Comparison of ENCODE assay signal across 8 cellular contexts in genomic region chr11:8683115-8683807, GRCh38. TPM values are rescaled to one million over a fixed set of nuclear protein-coding genes. Genes with fewer than 3 reads are reported as not detected.
A peak's percentile ranks its signal among the peaks of the same experiment; 100 is the strongest.
DNase-seq lines count a peak whose midpoint lies in the region; ATAC-seq, FAIRE-seq and TF ChIP-seq lines count a peak whose summit lies in the region.

No MANE protein-coding gene starts in this region.

- peaks cover 40% of the 10 kb centered on the region for H3K4me1 ChIP-seq in keratinocyte (ENCODE audit: control insufficient read depth, extremely low read depth, insufficient read depth, low read length)

- H3K36me3 ChIP-seq in keratinocyte (ENCODE audit: control insufficient read depth in 2 of 2, extremely low read depth in 1 of 2, insufficient read depth in 2 of 2, low read length in 2 of 2), result peaks cover 28 to 36% of the 10 kb centered on the region in 2 experiments

- H3K27ac Mint-ChIP-seq in CD4-positive, alpha-beta T cell, result peak overlapping the region; percentile 99
- peak overlapping the region; percentile 99 for H3K27ac Mint-ChIP-seq in stimulated activated naive B cell treated with anti-CD40 and anti-IgM and Interleukin-4, amounts not matched to agents 10 μg/mL and 1 μg/mL and 100 μg/mL, for 72 hours

- H3K4me2 ChIP-seq in keratinocyte (ENCODE audit: control insufficient read depth, extremely low read depth, insufficient read depth, low read depth, low read length), result peak overlapping the region; percentile 95

- H3K9me3 Mint-ChIP-seq in CD4-positive, alpha-beta T cell, result no peaks in the 10 kb centered on the region
- H3K9me3 Mint-ChIP-seq in stimulated activated naive B cell treated with anti-CD40 and anti-IgM and Interleukin-4, amounts not matched to agents 10 μg/mL and 1 μg/mL and 100 μg/mL, for 72 hours, result peaks cover 3 to 4% of the 10 kb centered on the region in 2 donors

- peaks cover 87% of the 10 kb centered on the region for H3K36me3 Mint-ChIP-seq in CD4-positive, alpha-beta T cell (ENCODE audit: low read depth)
- H3K36me3 Mint-ChIP-seq in stimulated activated naive B cell treated with anti-CD40 and anti-IgM and Interleukin-4, amounts not matched to agents 10 μg/mL and 1 μg/mL and 100 μg/mL, for 72 hours, result peaks cover 64 to 74% of the 10 kb centered on the region in 2 donors

- no peaks in the 10 kb centered on the region for H3K9me3 ChIP-seq in CD4-positive, alpha-beta T cell (ENCODE audit: control insufficient read depth, low read length)
- no peaks in the 10 kb centered on the region for H3K9me3 ChIP-seq in keratinocyte (ENCODE audit: control insufficient read depth, low read depth, low read length)

- H3K4me3 ChIP-seq in HL-60 (replicated peaks; ENCODE audit: insufficient read depth, low read length) (peak overlapping the region; percentile 66), keratinocyte (ENCODE audit: control insufficient read depth in 2 of 3, extremely low read depth in 1 of 3, insufficient read depth in 2 of 3, low read depth in 1 of 3, low read length in 3 of 3) (peak overlapping the region; percentile 73 to 98 (median 76))

- no peaks in the 10 kb centered on the region for H3K27me3 ChIP-seq in CD4-positive, alpha-beta T cell (ENCODE audit: control insufficient read depth, insufficient read depth, low read length)
- H3K27me3 ChIP-seq in HL-60 (ENCODE audit: insufficient read depth, poor library complexity, severe bottlenecking) (no peaks in the 10 kb centered on the region), keratinocyte (ENCODE audit: control insufficient read depth, extremely low read depth, insufficient read depth, low read length) (no peaks in the 10 kb centered on the region)

- no peak for FAIRE-seq in keratinocyte (lab: Jason Lieb, UNC)

- DNase-seq in CD4-positive, alpha-beta T cell, result peak in 2 of 10 experiments; percentile 5 to 13
- DNase-seq in HL-60 (ENCODE audit: low read depth in 1 of 2, low spot score in 1 of 2), result peak in 1 of 2 experiments; percentile 31
- no peak for DNase-seq in keratinocyte (ENCODE audit: low read depth, low spot score)
- DNase-seq in stimulated activated naive B cell treated with anti-CD40 and anti-IgM and Interleukin-4, amounts not matched to agents 10 μg/mL and 1 μg/mL and 100 μg/mL, for 72 hours, result no peak
- DNase-seq in DMS79 (lab: John Stamatoyannopoulos, UW), result no peak
- DNase-seq in GM10266 (ENCODE audit: extremely low spot score), result no peak

- peak overlapping the region; percentile 98 for H3K9ac ChIP-seq in keratinocyte (ENCODE audit: control insufficient read depth, extremely low read depth, insufficient read depth, low read length)

- POLR2A ChIA-PET in CD4-positive, alpha-beta T cell (lab: Charles Lee), result interaction anchor here (1.0 to 2.2 kb wide), 9 partner anchors 8 to 777 kb away, joined by 3 to 18 read pairs (median 5); partner anchors contain the start of genes EIF3F, TMEM9B and ZNF143

- no peaks in the 10 kb centered on the region for H3K9me1 ChIP-seq in keratinocyte (ENCODE audit: control insufficient read depth, extremely low read depth, insufficient read depth, low read length)

- ATAC-seq in CD4-positive, alpha-beta T cell (ENCODE audit: poor library complexity), result peak; percentile 6
- peak; percentile 12 to 17 for ATAC-seq in stimulated activated naive B cell treated with anti-CD40 and anti-IgM and Interleukin-4, amounts not matched to agents 10 μg/mL and 1 μg/mL and 100 μg/mL, for 72 hours (replicated peaks)
- no peak for ATAC-seq in GM19328 (IDR thresholded peaks at IDR 0.05; ENCODE audit: unreplicated experiment)

- peaks cover 44% of the 10 kb centered on the region for H3K79me2 ChIP-seq in keratinocyte (ENCODE audit: control insufficient read depth, insufficient read depth, low read length)

- TF ChIP-seq CTCF in CD4-positive, alpha-beta T cell (IDR thresholded peaks at IDR 0.05), result no peak
- TF ChIP-seq CTCF in HL-60 (IDR thresholded peaks at IDR 0.05; ENCODE audit: insufficient read depth, low read length) (no peak), keratinocyte (optimal IDR thresholded peaks at IDR 0.05 in 1 of 3, IDR thresholded peaks at IDR 0.05 in 1 of 3, conservative IDR thresholded peaks at IDR 0.05 in 1 of 3; ENCODE audit: extremely low read depth in 1 of 3, insufficient read depth in 2 of 3, low read length in 3 of 3) (no peak), GM10266 (IDR thresholded peaks at IDR 0.05; ENCODE audit: control insufficient read depth, insufficient read depth, low read depth, missing control alignments) (no peak)

- peak overlapping the region; percentile 99 for H3K4me3 Mint-ChIP-seq in CD4-positive, alpha-beta T cell
- peak overlapping the region; percentile 94 for H3K4me3 Mint-ChIP-seq in stimulated activated naive B cell treated with anti-CD40 and anti-IgM and Interleukin-4, amounts not matched to agents 10 μg/mL and 1 μg/mL and 100 μg/mL, for 72 hours

- peak overlapping the region; percentile 92 for H3K27ac ChIP-seq in CD4-positive, alpha-beta T cell (ENCODE audit: low read depth, low read length)
- peak overlapping the region; percentile 99 for H3K27ac ChIP-seq in HL-60 (replicated peaks)
- peak overlapping the region; percentile 97 for H3K27ac ChIP-seq in angular gyrus (ENCODE audit: low read depth, low read length)
- H3K27ac ChIP-seq in keratinocyte (ENCODE audit: control insufficient read depth, insufficient read depth, low read length), result peak overlapping the region; percentile 91

- peaks cover 58% of the 10 kb centered on the region for H3K4me1 Mint-ChIP-seq in CD4-positive, alpha-beta T cell (ENCODE audit: low read depth)
- peaks cover 27 to 49% of the 10 kb centered on the region in 2 donors for H3K4me1 Mint-ChIP-seq in stimulated activated naive B cell treated with anti-CD40 and anti-IgM and Interleukin-4, amounts not matched to agents 10 μg/mL and 1 μg/mL and 100 μg/mL, for 72 hours

- H4K20me1 ChIP-seq in keratinocyte (ENCODE audit: control insufficient read depth, extremely low read depth, insufficient read depth, low read length), result peaks cover 13% of the 10 kb centered on the region

- dilution Hi-C loops in keratinocyte (cut with MboI; ENCODE audit: extremely low pct_ligation_motif_present, low sequenced_read_pairs), result no loop called here

- intact Hi-C loops in CD4-positive, alpha-beta T cell (cut with DNase I, micrococcal nuclease), result loop anchor here (2.0 to 10.0 kb wide), 10 partner anchors 229 to 1862 kb away; partner anchors contain the start of genes ADM (in 1 of the 2), AKIP1 (in 1 of the 2), EIF3F (in 1 of the 2) and IPO7 (in 1 of the 2)

- no peak overlapping the region for H2AFZ ChIP-seq in keratinocyte (ENCODE audit: control insufficient read depth, low read length)

- CTCF ChIA-PET in CD4-positive, alpha-beta T cell (lab: Charles Lee), result interaction anchor here (1.4 kb wide), 1 partner anchor 281 kb away, joined by 3 read pairs; the partner anchor contains the start of gene TMEM9B

- H3K27me3 Mint-ChIP-seq in CD4-positive, alpha-beta T cell, result no peaks in the 10 kb centered on the region
- H3K27me3 Mint-ChIP-seq in stimulated activated naive B cell treated with anti-CD40 and anti-IgM and Interleukin-4, amounts not matched to agents 10 μg/mL and 1 μg/mL and 100 μg/mL, for 72 hours, result no peaks in the 10 kb centered on the region

RNA-seq across cellular contexts. Expression of gene RPL27A, which starts 0.7 kb away (rescaled TPM):
- total RNA-seq in CD4-positive, alpha-beta T cell, result 1,000 to 10,000 TPM; 1,667 to 1,721 TPM
- 1,089 to 1,483 TPM (median 1,450 TPM) in 3 replicates for polyA plus RNA-seq in keratinocyte
- polyA plus RNA-seq in keratinocyte (2011; ENCODE audit: low read depth), result 769 TPM
- polyA plus RNA-seq in keratinocyte (2011; cell fraction: cytosol; rRNA removed), result 863 and 1,235 TPM in 2 replicates
- polyA plus RNA-seq in keratinocyte (2011; cell fraction: nucleus; rRNA removed), result 267 and 297 TPM in 2 replicates
- polyA plus RNA-seq in keratinocyte (2012; ENCODE audit: low replicate concordance), result 1,861 and 2,131 TPM in 2 replicates
- 257 to 398 TPM (median 392 TPM) in 3 replicates for polyA minus RNA-seq in keratinocyte
- polyA minus RNA-seq in keratinocyte (2011; cell fraction: cytosol; rRNA and poly(A)+ RNA removed), result 683 TPM
- 94.8 and 128 TPM in 2 replicates for polyA minus RNA-seq in keratinocyte (2011; cell fraction: nucleus; rRNA and poly(A)+ RNA removed)

RNA-seq across cellular contexts. Expression of gene TRIM66, which starts 0.8 kb away (rescaled TPM):
- 1 to 10 TPM; 6.8 to 9.8 TPM for total RNA-seq in CD4-positive, alpha-beta T cell
- polyA plus RNA-seq in keratinocyte, result 3.4 to 5.4 TPM (median 5.1 TPM) in 3 replicates
- polyA plus RNA-seq in keratinocyte (2011; ENCODE audit: low read depth), result 9.0 TPM
- 1.2 and 2.6 TPM in 2 replicates for polyA plus RNA-seq in keratinocyte (2011; cell fraction: cytosol; rRNA removed)
- polyA plus RNA-seq in keratinocyte (2011; cell fraction: nucleus; rRNA removed), result 23.5 and 30.4 TPM in 2 replicates
- polyA plus RNA-seq in keratinocyte (2012; ENCODE audit: low replicate concordance), result 2.4 and 4.1 TPM in 2 replicates
- 5.9 to 16.1 TPM (median 8.5 TPM) in 3 replicates for polyA minus RNA-seq in keratinocyte
- 2.5 TPM for polyA minus RNA-seq in keratinocyte (2011; cell fraction: cytosol; rRNA and poly(A)+ RNA removed)
- 15.6 and 30.3 TPM in 2 replicates for polyA minus RNA-seq in keratinocyte (2011; cell fraction: nucleus; rRNA and poly(A)+ RNA removed)
